Comparison of ENCODE assay signal across 20 cellular contexts in genomic region chr1:39951951-39952350, GRCh38. TPM values are rescaled to one million over a fixed set of nuclear protein-coding genes. Genes with fewer than 3 reads are reported as not detected.
DNase-seq lines count a peak whose midpoint lies in the region; ATAC-seq and TF ChIP-seq lines count a peak whose summit lies in the region.
"Had no signal": no experiment of that assay in that cellular context is flagged by ENCODE, and none has a peak within 500 bp of the region (broad histone marks: within the 10 kb centered on the region; RNA-seq: fewer than 3 reads in every experiment).

No MANE protein-coding gene starts in this region.

- peaks cover 0 to 25% of the 10 kb centered on the region in 2 donors for H3K4me1 ChIP-seq in right atrium auricular region
- H3K4me1 ChIP-seq in endodermal cell (ENCODE audit: control insufficient read depth, insufficient read depth, low read length), result no peaks in the 10 kb centered on the region
- peaks cover 0 to 43% (median 32%) of the 10 kb centered on the region in 4 donors for H3K4me1 ChIP-seq in sigmoid colon
- peaks cover 0 to 50% (median 37%) of the 10 kb centered on the region in 4 donors for H3K4me1 ChIP-seq in tibial nerve
- H3K4me1 ChIP-seq in GM23338 (ENCODE audit: insufficient read depth), result peaks cover 29% of the 10 kb centered on the region

- intact Hi-C loops in Right ventricle myocardium inferior (cut with DNase I), result no loop called here
- intact Hi-C loops in sigmoid colon (cut with DNase I), result no loop called here

- peaks cover 37% of the 10 kb centered on the region for H3K27me3 Mint-ChIP-seq in endodermal cell (ENCODE audit: insufficient read depth)
- H3K27me3 Mint-ChIP-seq in GM23338 (ENCODE audit: insufficient read depth, low read depth, poor library complexity), result peaks cover 27% of the 10 kb centered on the region
- H3K27me3 Mint-ChIP-seq: IgD-negative memory B cell had no signal

- H3K36me3 Mint-ChIP-seq in endodermal cell (ENCODE audit: low read depth), result no peaks in the 10 kb centered on the region
- peaks cover 1% of the 10 kb centered on the region for H3K36me3 Mint-ChIP-seq in GM23338 (ENCODE audit: low read depth)
- H3K36me3 Mint-ChIP-seq: IgD-negative memory B cell had no signal

- no peak for TF ChIP-seq CTCF in right atrium auricular region (IDR thresholded peaks at IDR 0.05)
- TF ChIP-seq CTCF in endodermal cell (conservative IDR thresholded peaks at IDR 0.05), result no peak
- TF ChIP-seq CTCF in sigmoid colon (IDR thresholded peaks at IDR 0.05), result no peak
- no peak for TF ChIP-seq CTCF in tibial nerve (IDR thresholded peaks at IDR 0.05)
- TF ChIP-seq CTCF in GM23338 (conservative IDR thresholded peaks at IDR 0.05; ENCODE audit: low read depth in 2 of 2), result no peak

- DNase-seq in right atrium auricular region (ENCODE audit: low spot score), result no peak
- DNase-seq in Right ventricle myocardium inferior (ENCODE audit: missing footprints), result no peak
- DNase-seq in endodermal cell, result no peak
- DNase-seq in sigmoid colon, result no peak
- DNase-seq in tibial nerve (ENCODE audit: low spot score in 2 of 2), result no peak
- no peak for DNase-seq in GM23338 (ENCODE audit: low spot score)
- DNase-seq in GM19238 (ENCODE audit: insufficient read length, low spot score), result no peak
- DNase-seq: CD4-positive, alpha-beta memory T cell; COR-L47; DMS53; HCEC 1CT; NCI-H1092; NCI-H1436; NCI-H187; NCI-H2081 treated with DMSO at 0.1 percent for 48 hours; NCI-H2171 treated with DMSO at 0.1 percent for 48 hours; NCI-H345; NCI-H510A treated with DMSO at 0.1 percent for 48 hours had no signal

- no peaks in the 10 kb centered on the region for H3F3A ChIP-seq in GM23338 (replicated peaks; ENCODE audit: low read depth)

- peak overlapping the region; percentile 12 to 63 for H3K27ac ChIP-seq in right atrium auricular region
- H3K27ac ChIP-seq in endodermal cell (ENCODE audit: low read depth, low read length), result peak overlapping the region; percentile 66
- H3K27ac ChIP-seq in sigmoid colon, result peak overlapping the region; percentile 25 to 67 (median 48)
- H3K27ac ChIP-seq in tibial nerve, result peak overlapping the region; percentile 60 to 85 (median 74)
- no peak overlapping the region for H3K27ac ChIP-seq in GM23338 (ENCODE audit: low read depth)
- H3K27ac ChIP-seq: HL-60 had no signal

- ATAC-seq in Right ventricle myocardium inferior (no peak), GM23338 (no peak)

- TF ChIP-seq POLR2A in sigmoid colon (IDR thresholded peaks at IDR 0.05), result no peak
- TF ChIP-seq POLR2A in tibial nerve (IDR thresholded peaks at IDR 0.05), result no peak

- H3K4me1 Mint-ChIP-seq in endodermal cell, result peaks cover 15% of the 10 kb centered on the region
- H3K4me1 Mint-ChIP-seq in GM23338, result peaks cover 24% of the 10 kb centered on the region

- no peaks in the 10 kb centered on the region for H3K27me3 ChIP-seq in right atrium auricular region
- peaks cover 21% of the 10 kb centered on the region for H3K27me3 ChIP-seq in endodermal cell (ENCODE audit: control insufficient read depth, insufficient read depth, low read length, poor library complexity, severe bottlenecking)
- H3K27me3 ChIP-seq in sigmoid colon, result no peaks in the 10 kb centered on the region
- H3K27me3 ChIP-seq in tibial nerve, result no peaks in the 10 kb centered on the region
- H3K27me3 ChIP-seq in GM23338 (ENCODE audit: insufficient read depth), result peaks cover 22% of the 10 kb centered on the region

- no peaks in the 10 kb centered on the region for H3K9me3 ChIP-seq in right atrium auricular region
- peaks cover 8% of the 10 kb centered on the region for H3K9me3 ChIP-seq in endodermal cell (ENCODE audit: control insufficient read depth, low read length)
- H3K9me3 ChIP-seq in sigmoid colon, result no peaks in the 10 kb centered on the region
- no peaks in the 10 kb centered on the region for H3K9me3 ChIP-seq in tibial nerve

- no peak overlapping the region for H3K4me2 ChIP-seq in GM23338

- H3K4me3 ChIP-seq in right atrium auricular region, result no peak overlapping the region
- H3K4me3 ChIP-seq in endodermal cell (ENCODE audit: low read length), result no peak overlapping the region
- no peak overlapping the region for H3K4me3 ChIP-seq in sigmoid colon
- H3K4me3 ChIP-seq in tibial nerve, result no peak overlapping the region
- H3K4me3 ChIP-seq in GM23338, result no peak overlapping the region

- WGBS in endodermal cell (ENCODE audit: insufficient coverage in 1 of 2, insufficient read length in 1 of 2), 2 experiments, result 85% methylated on average over 3 of the region's 3 CpGs; no CpG with 5 or more reads in 1 of the 2 experiments
- 68 to 80% methylated on average over 3 of the region's 3 CpGs for WGBS in sigmoid colon, 2 donors
- 73 to 76% methylated on average over 3 of the region's 3 CpGs for WGBS in tibial nerve, 2 donors

- no peak overlapping the region for H3K9ac ChIP-seq in endodermal cell (ENCODE audit: extremely low read depth, low read length, poor library complexity, severe bottlenecking)

- TF ChIP-seq EP300 in sigmoid colon (IDR thresholded peaks at IDR 0.05) (no peak), tibial nerve (IDR thresholded peaks at IDR 0.05) (no peak)

- no peak overlapping the region for H2AFZ ChIP-seq in GM23338

- peaks cover 15% of the 10 kb centered on the region for H3K79me2 ChIP-seq in GM23338 (replicated peaks; ENCODE audit: insufficient read depth)

- H3K9me3 Mint-ChIP-seq in endodermal cell (peaks cover 2% of the 10 kb centered on the region), GM23338 (peaks cover 4% of the 10 kb centered on the region; the same call in 1 of the 3 replicates)
- H3K9me3 Mint-ChIP-seq: CD4-positive, alpha-beta memory T cell; IgD-negative memory B cell had no signal

- H3K9me2 ChIP-seq in GM23338 (ENCODE audit: insufficient read depth), result no peaks in the 10 kb centered on the region

- H3K27ac Mint-ChIP-seq in endodermal cell (no peak overlapping the region), GM23338 (no peak overlapping the region)

- H3K36me3 ChIP-seq in right atrium auricular region (no peaks in the 10 kb centered on the region), endodermal cell (ENCODE audit: control insufficient read depth, insufficient read depth, low read length) (no peaks in the 10 kb centered on the region), sigmoid colon (no peaks in the 10 kb centered on the region), tibial nerve (no peaks in the 10 kb centered on the region), GM23338 (ENCODE audit: insufficient read depth) (peaks cover under 1% of the 10 kb centered on the region; the same call in 1 of the 2 replicates)

- H3K4me3 Mint-ChIP-seq in endodermal cell, result no peak overlapping the region
- no peak overlapping the region for H3K4me3 Mint-ChIP-seq in GM23338

- no peaks in the 10 kb centered on the region; the same call in none of the 2 replicates for H4K20me1 ChIP-seq in GM23338 (replicated peaks; ENCODE audit: insufficient read depth)

TF ChIP-seq in GM23338, 12 proteins besides CTCF, POLR2A, EP300 and RAD21 (continues in another document):
- no peak for TF ChIP-seq JUNB (IDR thresholded peaks at IDR 0.05; ENCODE audit: unreplicated experiment)
- TF ChIP-seq, protein P1, sequence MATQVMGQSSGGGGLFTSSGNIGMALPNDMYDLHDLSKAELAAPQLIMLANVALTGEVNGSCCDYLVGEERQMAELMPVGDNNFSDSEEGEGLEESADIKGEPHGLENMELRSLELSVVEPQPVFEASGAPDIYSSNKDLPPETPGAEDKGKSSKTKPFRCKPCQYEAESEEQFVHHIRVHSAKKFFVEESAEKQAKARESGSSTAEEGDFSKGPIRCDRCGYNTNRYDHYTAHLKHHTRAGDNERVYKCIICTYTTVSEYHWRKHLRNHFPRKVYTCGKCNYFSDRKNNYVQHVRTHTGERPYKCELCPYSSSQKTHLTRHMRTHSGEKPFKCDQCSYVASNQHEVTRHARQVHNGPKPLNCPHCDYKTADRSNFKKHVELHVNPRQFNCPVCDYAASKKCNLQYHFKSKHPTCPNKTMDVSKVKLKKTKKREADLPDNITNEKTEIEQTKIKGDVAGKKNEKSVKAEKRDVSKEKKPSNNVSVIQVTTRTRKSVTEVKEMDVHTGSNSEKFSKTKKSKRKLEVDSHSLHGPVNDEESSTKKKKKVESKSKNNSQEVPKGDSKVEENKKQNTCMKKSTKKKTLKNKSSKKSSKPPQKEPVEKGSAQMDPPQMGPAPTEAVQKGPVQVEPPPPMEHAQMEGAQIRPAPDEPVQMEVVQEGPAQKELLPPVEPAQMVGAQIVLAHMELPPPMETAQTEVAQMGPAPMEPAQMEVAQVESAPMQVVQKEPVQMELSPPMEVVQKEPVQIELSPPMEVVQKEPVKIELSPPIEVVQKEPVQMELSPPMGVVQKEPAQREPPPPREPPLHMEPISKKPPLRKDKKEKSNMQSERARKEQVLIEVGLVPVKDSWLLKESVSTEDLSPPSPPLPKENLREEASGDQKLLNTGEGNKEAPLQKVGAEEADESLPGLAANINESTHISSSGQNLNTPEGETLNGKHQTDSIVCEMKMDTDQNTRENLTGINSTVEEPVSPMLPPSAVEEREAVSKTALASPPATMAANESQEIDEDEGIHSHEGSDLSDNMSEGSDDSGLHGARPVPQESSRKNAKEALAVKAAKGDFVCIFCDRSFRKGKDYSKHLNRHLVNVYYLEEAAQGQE (IDR thresholded peaks at IDR 0.05; ENCODE audit: unreplicated experiment), result no peak

RNA-seq across cellular contexts. Expression of gene MFSD2A, which starts 3.0 kb away (rescaled TPM):
- total RNA-seq in right atrium auricular region, result 1 to 10 TPM; 2.6 to 5.1 TPM
- 0.65 TPM for total RNA-seq in Right ventricle myocardium inferior
- 1 to 10 TPM; 6.3 to 8.5 TPM for total RNA-seq in endodermal cell
- polyA plus RNA-seq in endodermal cell (2013, experiment 1 of 2), result 20.2 TPM
- 21.5 TPM for polyA plus RNA-seq in endodermal cell (2013, experiment 2 of 2)
- total RNA-seq in sigmoid colon, result 1 to 10 TPM; 1.3 to 8.1 (median 6.2) TPM
- polyA plus RNA-seq in sigmoid colon, result 10 to 100 TPM in 1 of 3 donors, 1 to 10 TPM in 2; 2.1 to 26.5 (median 4.2) TPM
- 10 to 100 TPM in 3 of 4 donors, 1 to 10 TPM in 1; 6.0 to 24.3 (median 18.1) TPM for total RNA-seq in tibial nerve
- 22.1 and 23.9 TPM in 2 replicates for total RNA-seq in GM23338 (2014; rRNA removed; shearing (Covaris generic))
- polyA plus RNA-seq in GM23338 (2016; fragmentation: Nextera tagmentation; extraction: Ambion mirVana), result 16.1 and 17.9 TPM in 2 replicates

RNA-seq across cellular contexts. Expression of gene MYCL, which starts 50.2 kb away (rescaled TPM):
- total RNA-seq in right atrium auricular region (1 to 10 TPM in 1 of 2 donors, under 1 TPM in 1; 0.70 to 1.3 TPM), Right ventricle myocardium inferior (1.1 TPM), endodermal cell (10 to 100 TPM; 35.0 to 39.5 TPM), sigmoid colon (1 to 10 TPM in 2 of 4 donors, under 1 TPM in 2; 0.14 to 1.7 (median 0.78) TPM), tibial nerve (1 to 10 TPM in 1 of 4 donors, under 1 TPM in 3; 0.30 to 1.8 (median 0.86) TPM)
- 44.2 TPM for polyA plus RNA-seq in endodermal cell (2013, experiment 1 of 2)
- 38.5 TPM for polyA plus RNA-seq in endodermal cell (2013, experiment 2 of 2)
- polyA plus RNA-seq in sigmoid colon (1 to 10 TPM; 5.8 to 8.2 (median 7.2) TPM), GM23338 (2016; fragmentation: Nextera tagmentation; extraction: Ambion mirVana) (8.2 and 9.1 TPM in 2 replicates)
- 38.8 and 41.1 TPM in 2 replicates for total RNA-seq in GM23338 (2014; rRNA removed; shearing (Covaris generic))
- polyA plus RNA-seq: CD4-positive, alpha-beta memory T cell had no signal

Comparison
In these comparisons a context has a peak if more than half of its experiments do, and no peak if none do; other contexts are left out.
1. RNA of gene MYCL, which starts 50.2 kb away (total RNA-seq): 38.8 to 41.1 TPM in GM23338 and 35.0 to 39.5 TPM in endodermal cell; 0.70 to 1.3 TPM in right atrium auricular region, 0.14 to 1.7 TPM in sigmoid colon, 1.1 TPM in Right ventricle myocardium inferior (single experiment) and 0.30 to 1.8 TPM in tibial nerve; every median in the first group is over 10 times any median in the second.